In the genomic region with DNA sequence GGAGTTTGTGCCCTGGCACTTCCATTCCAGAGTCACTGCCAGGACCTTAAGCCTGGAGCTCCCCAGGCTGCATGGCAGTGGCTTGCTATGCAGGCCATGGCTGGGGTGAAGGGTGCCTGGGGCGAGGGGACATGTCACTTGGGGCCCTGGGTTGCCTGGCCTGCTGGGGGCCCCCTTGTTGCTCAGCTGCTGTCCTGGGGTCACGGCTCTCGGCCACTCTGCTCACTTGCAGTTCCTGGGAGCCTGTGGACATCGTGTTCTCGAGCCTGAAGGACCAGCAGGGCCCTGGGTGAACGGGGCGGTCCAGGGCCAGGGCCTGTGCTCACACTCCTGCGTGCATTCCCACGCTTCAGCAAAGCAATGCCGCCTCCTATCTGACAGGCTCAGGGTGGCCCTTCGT, we compare ENCODE assay signal across 1 cellular context.
TF ChIP-seq lines count a peak whose summit lies in the region.

No MANE protein-coding gene starts in this region.

TF ChIP-seq in K562, 482 proteins besides CTCF, POLR2A, EP300 and RAD21:
- TF ChIP-seq SAFB (IDR thresholded peaks at IDR 0.05; ENCODE audit: borderline replicate concordance, low read depth, low read length) (peak; percentile 24; the same call in 1 of the 2 replicates), ZNF3 (CRISPR knock-in tag; IDR thresholded peaks at IDR 0.05) (no peak)
